ENCODE assay signal across 1 cellular context in genomic region chr6:36622901-36623546, GRCh38.
TF ChIP-seq lines count a peak whose summit lies in the region.

No MANE protein-coding gene starts in this region.

TF ChIP-seq in HepG2, 621 proteins besides CTCF, POLR2A, EP300 and RAD21:
- TF ChIP-seq TGIF2 (CRISPR knock-in tag; IDR thresholded peaks at IDR 0.05) (0 out of 2 replicates have a peak, but pooled peaks have one; percentile 1), ZBTB25 (CRISPR knock-in tag; IDR thresholded peaks at IDR 0.05) (no peak), ZFP36L2 (CRISPR knock-in tag; IDR thresholded peaks at IDR 0.05) (no peak), RXRA (CRISPR knock-in tag; IDR thresholded peaks at IDR 0.05) (no peak), ZNF329 (CRISPR knock-in tag; IDR thresholded peaks at IDR 0.05; ENCODE audit: low read depth) (no peak), DBP (CRISPR knock-in tag; IDR thresholded peaks at IDR 0.05; ENCODE audit: not compliant biosample characterization) (no peak), ZBTB1 (CRISPR knock-in tag; IDR thresholded peaks at IDR 0.05; ENCODE audit: borderline replicate concordance) (no peak), ZNF766 (CRISPR knock-in tag; IDR thresholded peaks at IDR 0.05; ENCODE audit: borderline replicate concordance) (no peak), ASH2L (IDR thresholded peaks at IDR 0.05; ENCODE audit: insufficient read length, low read depth, low read length) (no peak), ZNF598 (CRISPR knock-in tag; IDR thresholded peaks at IDR 0.05; ENCODE audit: borderline replicate concordance) (0 out of 2 replicates have a peak, but pooled peaks have one; percentile 23), ZNF609 (CRISPR knock-in tag; IDR thresholded peaks at IDR 0.05; ENCODE audit: borderline replicate concordance) (0 out of 2 replicates have a peak, but pooled peaks have one; percentile 33), ZBTB46 (CRISPR knock-in tag; IDR thresholded peaks at IDR 0.05; ENCODE audit: borderline replicate concordance) (no peak), IRX3 (CRISPR knock-in tag; IDR thresholded peaks at IDR 0.05; ENCODE audit: borderline replicate concordance, low read depth) (no peak), MEIS1 (CRISPR knock-in tag; IDR thresholded peaks at IDR 0.05; ENCODE audit: borderline replicate concordance) (no peak), ZNF788 (CRISPR knock-in tag; IDR thresholded peaks at IDR 0.05; ENCODE audit: borderline replicate concordance) (no peak), SPEN (CRISPR knock-in tag; IDR thresholded peaks at IDR 0.05; ENCODE audit: low read depth) (no peak), FLYWCH1 (CRISPR knock-in tag; IDR thresholded peaks at IDR 0.05) (no peak), ZNF678 (CRISPR knock-in tag; IDR thresholded peaks at IDR 0.05) (no peak), ZNF235 (CRISPR knock-in tag; IDR thresholded peaks at IDR 0.05; ENCODE audit: borderline replicate concordance) (0 out of 2 replicates have a peak, but pooled peaks have one; percentile 49), SYNCRIP (IDR thresholded peaks at IDR 0.05; ENCODE audit: insufficient read depth, low read depth, low read length) (no peak), KLF13 (CRISPR knock-in tag; IDR thresholded peaks at IDR 0.05) (no peak), HNRNPL (IDR thresholded peaks at IDR 0.05; ENCODE audit: low read depth, low read length) (no peak), ZNF747 (CRISPR knock-in tag; IDR thresholded peaks at IDR 0.05; ENCODE audit: borderline replicate concordance) (no peak), ZNF644 (CRISPR knock-in tag; IDR thresholded peaks at IDR 0.05; ENCODE audit: low read depth) (no peak), ZFP37 (CRISPR knock-in tag; IDR thresholded peaks at IDR 0.05; ENCODE audit: borderline replicate concordance) (no peak), SIX1 (CRISPR knock-in tag; IDR thresholded peaks at IDR 0.05; ENCODE audit: borderline replicate concordance) (no peak), ZNF282 (IDR thresholded peaks at IDR 0.05; ENCODE audit: partially characterized antibody) (no peak), PLRG1 (conservative IDR thresholded peaks at IDR 0.05) (no peak), ZNF572 (CRISPR knock-in tag; IDR thresholded peaks at IDR 0.05) (no peak), ZNF143 (CRISPR knock-in tag; IDR thresholded peaks at IDR 0.05) (no peak), CBFB (CRISPR knock-in tag; IDR thresholded peaks at IDR 0.05) (peak; percentile 24; the same call in 1 of the 2 replicates), MTA1 (CRISPR knock-in tag; IDR thresholded peaks at IDR 0.05; ENCODE audit: borderline replicate concordance) (no peak), ZNF547 (CRISPR knock-in tag; IDR thresholded peaks at IDR 0.05) (0 out of 2 replicates have a peak, but pooled peaks have one; percentile 28), ETV6 (CRISPR knock-in tag; conservative IDR thresholded peaks at IDR 0.05) (no peak), ZNF782 (CRISPR knock-in tag; IDR thresholded peaks at IDR 0.05; ENCODE audit: borderline replicate concordance) (peak; percentile 55; the same call in 1 of the 2 replicates), ZNF564 (CRISPR knock-in tag; IDR thresholded peaks at IDR 0.05) (no peak), ZSCAN20 (CRISPR knock-in tag; IDR thresholded peaks at IDR 0.05; ENCODE audit: borderline replicate concordance) (no peak), PAXIP1 (CRISPR knock-in tag; conservative IDR thresholded peaks at IDR 0.05) (peak; percentile 27; the same call in 1 of the 2 replicates), ATF6 (CRISPR knock-in tag; conservative IDR thresholded peaks at IDR 0.05) (no peak), ZKSCAN5 (CRISPR knock-in tag; IDR thresholded peaks at IDR 0.05) (no peak)
- TF ChIP-seq, protein P1, sequence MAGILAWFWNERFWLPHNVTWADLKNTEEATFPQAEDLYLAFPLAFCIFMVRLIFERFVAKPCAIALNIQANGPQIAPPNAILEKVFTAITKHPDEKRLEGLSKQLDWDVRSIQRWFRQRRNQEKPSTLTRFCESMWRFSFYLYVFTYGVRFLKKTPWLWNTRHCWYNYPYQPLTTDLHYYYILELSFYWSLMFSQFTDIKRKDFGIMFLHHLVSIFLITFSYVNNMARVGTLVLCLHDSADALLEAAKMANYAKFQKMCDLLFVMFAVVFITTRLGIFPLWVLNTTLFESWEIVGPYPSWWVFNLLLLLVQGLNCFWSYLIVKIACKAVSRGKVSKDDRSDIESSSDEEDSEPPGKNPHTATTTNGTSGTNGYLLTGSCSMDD (CRISPR knock-in tag; IDR thresholded peaks at IDR 0.05), result no peak
- TF ChIP-seq, protein P2, sequence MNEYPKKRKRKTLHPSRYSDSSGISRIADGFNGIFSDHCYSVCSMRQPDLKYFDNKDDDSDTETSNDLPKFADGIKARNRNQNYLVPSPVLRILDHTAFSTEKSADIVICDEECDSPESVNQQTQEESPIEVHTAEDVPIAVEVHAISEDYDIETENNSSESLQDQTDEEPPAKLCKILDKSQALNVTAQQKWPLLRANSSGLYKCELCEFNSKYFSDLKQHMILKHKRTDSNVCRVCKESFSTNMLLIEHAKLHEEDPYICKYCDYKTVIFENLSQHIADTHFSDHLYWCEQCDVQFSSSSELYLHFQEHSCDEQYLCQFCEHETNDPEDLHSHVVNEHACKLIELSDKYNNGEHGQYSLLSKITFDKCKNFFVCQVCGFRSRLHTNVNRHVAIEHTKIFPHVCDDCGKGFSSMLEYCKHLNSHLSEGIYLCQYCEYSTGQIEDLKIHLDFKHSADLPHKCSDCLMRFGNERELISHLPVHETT (CRISPR knock-in tag; conservative IDR thresholded peaks at IDR 0.05), result no peak
- TF ChIP-seq, protein P3, sequence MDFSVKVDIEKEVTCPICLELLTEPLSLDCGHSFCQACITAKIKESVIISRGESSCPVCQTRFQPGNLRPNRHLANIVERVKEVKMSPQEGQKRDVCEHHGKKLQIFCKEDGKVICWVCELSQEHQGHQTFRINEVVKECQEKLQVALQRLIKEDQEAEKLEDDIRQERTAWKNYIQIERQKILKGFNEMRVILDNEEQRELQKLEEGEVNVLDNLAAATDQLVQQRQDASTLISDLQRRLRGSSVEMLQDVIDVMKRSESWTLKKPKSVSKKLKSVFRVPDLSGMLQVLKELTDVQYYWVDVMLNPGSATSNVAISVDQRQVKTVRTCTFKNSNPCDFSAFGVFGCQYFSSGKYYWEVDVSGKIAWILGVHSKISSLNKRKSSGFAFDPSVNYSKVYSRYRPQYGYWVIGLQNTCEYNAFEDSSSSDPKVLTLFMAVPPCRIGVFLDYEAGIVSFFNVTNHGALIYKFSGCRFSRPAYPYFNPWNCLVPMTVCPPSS (IDR thresholded peaks at IDR 0.05), result no peak
- TF ChIP-seq, protein P4, sequence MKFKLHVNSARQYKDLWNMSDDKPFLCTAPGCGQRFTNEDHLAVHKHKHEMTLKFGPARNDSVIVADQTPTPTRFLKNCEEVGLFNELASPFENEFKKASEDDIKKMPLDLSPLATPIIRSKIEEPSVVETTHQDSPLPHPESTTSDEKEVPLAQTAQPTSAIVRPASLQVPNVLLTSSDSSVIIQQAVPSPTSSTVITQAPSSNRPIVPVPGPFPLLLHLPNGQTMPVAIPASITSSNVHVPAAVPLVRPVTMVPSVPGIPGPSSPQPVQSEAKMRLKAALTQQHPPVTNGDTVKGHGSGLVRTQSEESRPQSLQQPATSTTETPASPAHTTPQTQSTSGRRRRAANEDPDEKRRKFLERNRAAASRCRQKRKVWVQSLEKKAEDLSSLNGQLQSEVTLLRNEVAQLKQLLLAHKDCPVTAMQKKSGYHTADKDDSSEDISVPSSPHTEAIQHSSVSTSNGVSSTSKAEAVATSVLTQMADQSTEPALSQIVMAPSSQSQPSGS (CRISPR knock-in tag; IDR thresholded peaks at IDR 0.05), result 0 out of 2 replicates have a peak, but pooled peaks have one; percentile 5
